ENCODE assay signal across 13 cellular contexts in the genomic region with DNA sequence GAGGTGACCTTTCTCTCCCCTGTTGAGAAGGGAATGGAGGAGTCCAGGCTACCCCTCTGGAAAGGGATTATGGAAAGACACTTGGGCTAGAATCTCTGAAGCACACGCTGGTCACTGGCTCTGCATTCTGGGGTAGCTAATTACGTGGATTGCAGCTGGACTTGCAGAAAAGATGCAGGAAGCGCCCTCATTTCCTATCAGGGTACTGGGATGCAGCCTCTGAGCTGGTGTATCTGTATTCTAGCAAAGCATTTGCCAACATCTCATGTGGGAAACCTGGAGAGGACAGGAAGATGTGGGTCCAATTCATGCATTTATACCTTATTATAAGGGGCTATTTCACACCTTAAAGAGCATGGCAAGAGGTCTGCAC. TPM values are rescaled to one million over a fixed set of nuclear protein-coding genes. Genes with fewer than 3 reads are reported as not detected.
DNase-seq lines count a peak whose midpoint lies in the region; ATAC-seq lines count a peak whose summit lies in the region.
"Had no signal": no experiment of that assay in that cellular context is flagged by ENCODE, and none has a peak within 500 bp of the region (broad histone marks: within the 10 kb centered on the region; RNA-seq: fewer than 3 reads in every experiment).

No MANE protein-coding gene starts in this region.

- H3K9me3 ChIP-seq in BLaER1 treated with 17β-estradiol and CSF1 and Interleukin-3, amounts not matched to agents 10 nM and 100 nM (replicated peaks in 1 of 11) = no peaks in the 10 kb centered on the region
- no peaks in the 10 kb centered on the region for H3K9me3 ChIP-seq in CD8-positive, alpha-beta memory T cell (ENCODE audit: low read length)
- H3K9me3 ChIP-seq: ovary, suprapubic skin had no signal

- peaks cover 64 to 98% (median 88%) of the 10 kb centered on the region in 10 experiments for H3K4me1 ChIP-seq in BLaER1 treated with 17β-estradiol and CSF1 and Interleukin-3, amounts not matched to agents 10 nM and 100 nM
- H3K4me1 ChIP-seq in CD8-positive, alpha-beta memory T cell (ENCODE audit: insufficient read depth, low read length) = peaks cover 65% of the 10 kb centered on the region

- H3K9ac ChIP-seq in BLaER1 treated with 17β-estradiol and CSF1 and Interleukin-3, amounts not matched to agents 10 nM and 100 nM = peak overlapping the region in 4 of 11 experiments; percentile 52 to 62 (median 60); a peak in 10 of 22 replicates

- no peak for DNase-seq in CD8-positive, alpha-beta memory T cell
- DNase-seq in activated naive CD8-positive, alpha-beta T cell treated with anti-CD3 and anti-CD28 coated beads for 36 hours = no peak
- DNase-seq in naive thymus-derived CD8-positive, alpha-beta T cell = no peak
- no peak for DNase-seq in cortex of kidney (lab: John Stamatoyannopoulos, UW)
- DNase-seq in NCI-H2081 (lab: John Stamatoyannopoulos, UW) = no peak
- no peak for DNase-seq in left lobe of liver (ENCODE audit: low spot score)
- DNase-seq: mesendoderm, NCI-H1694, NCI-H526, ovary had no signal

- H3K36me3 Mint-ChIP-seq in CD8-positive, alpha-beta memory T cell = peaks cover 0 to 37% (median 5%) of the 10 kb centered on the region in 3 donors
- peaks cover 59% of the 10 kb centered on the region for H3K36me3 Mint-ChIP-seq in activated naive CD8-positive, alpha-beta T cell treated with anti-CD3 and anti-CD28 coated beads for 36 hours
- peaks cover 0 to 13% (median 8%) of the 10 kb centered on the region in 3 donors for H3K36me3 Mint-ChIP-seq in naive thymus-derived CD8-positive, alpha-beta T cell

- peak overlapping the region in 8 of 11 experiments; percentile 39 to 76 (median 64); a peak in 12 of 22 replicates for H3K27ac ChIP-seq in BLaER1 treated with 17β-estradiol and CSF1 and Interleukin-3, amounts not matched to agents 10 nM and 100 nM
- peak overlapping the region; percentile 51 for H3K27ac ChIP-seq in CD8-positive, alpha-beta memory T cell (ENCODE audit: low read depth, low read length)
- H3K27ac ChIP-seq: epithelial cell of prostate, ovary, suprapubic skin had no signal

- H3K4me3 ChIP-seq in BLaER1 treated with 17β-estradiol and CSF1 and Interleukin-3, amounts not matched to agents 10 nM and 100 nM = peak overlapping the region in 3 of 10 experiments; percentile 17 to 28 (median 24); a peak in 2 of 20 replicates
- H3K4me3 ChIP-seq in CD8-positive, alpha-beta memory T cell (ENCODE audit: low read length) = no peak overlapping the region
- H3K4me3 ChIP-seq: ovary, suprapubic skin had no signal

- peaks cover 59 to 76% (median 70%) of the 10 kb centered on the region in 3 donors for H3K4me1 Mint-ChIP-seq in CD8-positive, alpha-beta memory T cell
- peaks cover 74% of the 10 kb centered on the region for H3K4me1 Mint-ChIP-seq in activated naive CD8-positive, alpha-beta T cell treated with anti-CD3 and anti-CD28 coated beads for 36 hours
- peaks cover 35 to 75% (median 66%) of the 10 kb centered on the region in 4 donors for H3K4me1 Mint-ChIP-seq in naive thymus-derived CD8-positive, alpha-beta T cell

- POLR2A ChIA-PET in CD8-positive, alpha-beta memory T cell (lab: Charles Lee) = interaction anchor here (1.3 to 2.3 kb wide), 3 partner anchors 10 to 51 kb away, joined by 3 to 12 read pairs (median 3); no protein-coding TSS in a partner anchor
- POLR2A ChIA-PET in naive thymus-derived CD8-positive, alpha-beta T cell (lab: Charles Lee) = interaction anchor here (1.1 to 7.1 kb wide), 3 partner anchors 12 to 45 kb away, joined by 3 to 70 read pairs (median 68); a partner anchor contains a TSS

- no peaks in the 10 kb centered on the region for H3K9me3 Mint-ChIP-seq in CD8-positive, alpha-beta memory T cell
- no peaks in the 10 kb centered on the region for H3K9me3 Mint-ChIP-seq in activated naive CD8-positive, alpha-beta T cell treated with anti-CD3 and anti-CD28 coated beads for 36 hours
- no peaks in the 10 kb centered on the region for H3K9me3 Mint-ChIP-seq in naive thymus-derived CD8-positive, alpha-beta T cell

- peaks cover 0 to 4% (median 0%) of the 10 kb centered on the region in 11 experiments; a peak in 1 of 22 replicates for H3K27me3 ChIP-seq in BLaER1 treated with 17β-estradiol and CSF1 and Interleukin-3, amounts not matched to agents 10 nM and 100 nM
- no peaks in the 10 kb centered on the region for H3K27me3 ChIP-seq in CD8-positive, alpha-beta memory T cell (ENCODE audit: insufficient read depth, low read length, poor library complexity, severe bottlenecking)
- H3K27me3 ChIP-seq: ovary, suprapubic skin had no signal

- CTCF ChIA-PET in CD8-positive, alpha-beta memory T cell (lab: Charles Lee) = interaction anchor here (0.9 to 17.3 kb wide), 4 partner anchors 14 to 301 kb away, joined by 3 to 532 read pairs (median 9); a partner anchor contains a TSS

- peaks cover 0 to 21% (median 15%) of the 10 kb centered on the region in 11 experiments; a peak in 15 of 22 replicates for H3K36me3 ChIP-seq in BLaER1 treated with 17β-estradiol and CSF1 and Interleukin-3, amounts not matched to agents 10 nM and 100 nM
- H3K36me3 ChIP-seq in CD8-positive, alpha-beta memory T cell (ENCODE audit: insufficient read depth, low read length) = no peaks in the 10 kb centered on the region
- H3K36me3 ChIP-seq: ovary had no signal

- H3K4me3 Mint-ChIP-seq in CD8-positive, alpha-beta memory T cell = peak overlapping the region; percentile 1 to 76 (median 45)
- H3K4me3 Mint-ChIP-seq in activated naive CD8-positive, alpha-beta T cell treated with anti-CD3 and anti-CD28 coated beads for 36 hours = no peak overlapping the region
- peak overlapping the region in 8 of 10 donors; percentile 2 to 69 (median 64) for H3K4me3 Mint-ChIP-seq in naive thymus-derived CD8-positive, alpha-beta T cell

- ATAC-seq in naive thymus-derived CD8-positive, alpha-beta T cell = no peak
- no peak for ATAC-seq in left lobe of liver

- H3K4me2 ChIP-seq in BLaER1 treated with 17β-estradiol and CSF1 and Interleukin-3, amounts not matched to agents 10 nM and 100 nM = peak overlapping the region; percentile 67 to 96 (median 87)

- H3K27me3 Mint-ChIP-seq in CD8-positive, alpha-beta memory T cell = no peaks in the 10 kb centered on the region
- no peaks in the 10 kb centered on the region for H3K27me3 Mint-ChIP-seq in activated naive CD8-positive, alpha-beta T cell treated with anti-CD3 and anti-CD28 coated beads for 36 hours
- no peaks in the 10 kb centered on the region for H3K27me3 Mint-ChIP-seq in naive thymus-derived CD8-positive, alpha-beta T cell

- H3K27ac Mint-ChIP-seq in CD8-positive, alpha-beta memory T cell = peak overlapping the region; percentile 90 to 99 (median 96)
- H3K27ac Mint-ChIP-seq in activated naive CD8-positive, alpha-beta T cell treated with anti-CD3 and anti-CD28 coated beads for 36 hours = peak overlapping the region; percentile 87
- H3K27ac Mint-ChIP-seq in naive thymus-derived CD8-positive, alpha-beta T cell = peak overlapping the region; percentile 85 to 95 (median 91)

- peaks cover 0 to 15% (median 6%) of the 10 kb centered on the region in 11 experiments; a peak in 6 of 22 replicates for H4K20me1 ChIP-seq in BLaER1 treated with 17β-estradiol and CSF1 and Interleukin-3, amounts not matched to agents 10 nM and 100 nM

RNA-seq across cellular contexts. Expression of a gene that starts 44.3 kb away (rescaled TPM):
- 100 to 1,000 TPM; 356 to 388 TPM for total RNA-seq in CD8-positive, alpha-beta memory T cell
- 131 TPM for polyA plus RNA-seq in CD8-positive, alpha-beta memory T cell
- 100 to 1,000 TPM; 339 to 343 TPM for total RNA-seq in activated naive CD8-positive, alpha-beta T cell treated with anti-CD3 and anti-CD28 coated beads for 36 hours
- 10 to 100 TPM; 24.1 to 28.7 TPM for total RNA-seq in naive thymus-derived CD8-positive, alpha-beta T cell
- polyA plus RNA-seq in naive thymus-derived CD8-positive, alpha-beta T cell = 10 to 100 TPM; 21.1 to 29.9 (median 21.1) TPM
- total RNA-seq in left lobe of liver = 60.6 TPM
